Comparison of ENCODE assay signal across 2 cellular contexts in genomic region chr20:21113697-21114096, GRCh38.
TF ChIP-seq lines count a peak whose summit lies in the region.

No MANE protein-coding gene starts in this region.

TF ChIP-seq in HepG2, 621 proteins besides CTCF, POLR2A, EP300 and RAD21:
- TF ChIP-seq FUBP1 (CRISPR knock-in tag; IDR thresholded peaks at IDR 0.05; ENCODE audit: borderline replicate concordance) (no peak), MNT (IDR thresholded peaks at IDR 0.05) (peak; percentile 100), ZNF816 (CRISPR knock-in tag; IDR thresholded peaks at IDR 0.05; ENCODE audit: borderline replicate concordance) (no peak)

TF ChIP-seq in K562, 482 proteins besides CTCF, POLR2A, EP300 and RAD21:
- no peak for TF ChIP-seq ZNF717 (CRISPR knock-in tag; IDR thresholded peaks at IDR 0.05)
- TF ChIP-seq MGA (IDR thresholded peaks at IDR 0.05) = 0 out of 2 replicates have a peak, but pooled peaks have one; percentile 24
